1 cellular context compared by ENCODE assay signal in the genomic region with DNA sequence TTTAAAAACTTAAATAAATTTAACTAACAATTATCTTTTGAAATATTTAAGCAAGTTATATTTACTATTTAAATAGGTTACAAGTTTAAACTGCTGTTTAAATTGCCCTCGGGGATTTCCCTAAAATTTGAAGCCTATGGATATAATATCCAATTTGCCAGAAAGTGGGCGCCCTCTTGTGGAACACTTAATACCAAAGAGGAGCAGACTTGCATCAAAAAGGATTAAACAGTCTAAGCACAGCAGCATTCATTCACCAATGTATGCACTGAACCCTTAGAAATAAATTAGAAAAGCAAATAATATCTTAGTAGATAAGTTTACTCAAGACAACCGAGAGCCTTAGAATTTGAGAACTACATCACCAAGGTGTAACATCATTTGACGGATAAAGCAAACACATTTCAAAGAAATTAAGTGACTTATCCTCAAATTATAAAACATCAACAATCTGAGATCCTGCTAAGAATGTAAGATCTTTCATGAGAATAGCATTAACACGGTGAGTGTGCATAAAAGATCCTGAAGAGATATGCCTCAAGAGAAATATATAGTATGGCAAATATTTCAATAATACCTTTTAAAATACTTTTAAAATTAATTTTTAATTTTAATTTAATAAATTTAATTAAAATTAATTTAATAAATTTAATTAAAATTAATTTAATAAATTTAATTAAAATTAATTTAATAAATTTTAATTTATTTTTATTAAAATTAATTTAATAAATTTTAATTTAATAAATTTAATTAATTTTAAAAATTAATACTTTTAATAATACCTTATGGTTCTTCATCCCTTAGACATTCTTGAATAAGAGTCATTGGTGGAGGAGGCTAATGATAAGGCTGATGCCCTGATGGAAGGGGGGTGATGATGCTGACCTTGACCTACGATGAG.
TF ChIP-seq lines count a peak whose summit lies in the region.

No MANE protein-coding gene starts in this region.

TF ChIP-seq in HepG2, 621 proteins besides CTCF, POLR2A, EP300 and RAD21:
- TF ChIP-seq, protein P1, sequence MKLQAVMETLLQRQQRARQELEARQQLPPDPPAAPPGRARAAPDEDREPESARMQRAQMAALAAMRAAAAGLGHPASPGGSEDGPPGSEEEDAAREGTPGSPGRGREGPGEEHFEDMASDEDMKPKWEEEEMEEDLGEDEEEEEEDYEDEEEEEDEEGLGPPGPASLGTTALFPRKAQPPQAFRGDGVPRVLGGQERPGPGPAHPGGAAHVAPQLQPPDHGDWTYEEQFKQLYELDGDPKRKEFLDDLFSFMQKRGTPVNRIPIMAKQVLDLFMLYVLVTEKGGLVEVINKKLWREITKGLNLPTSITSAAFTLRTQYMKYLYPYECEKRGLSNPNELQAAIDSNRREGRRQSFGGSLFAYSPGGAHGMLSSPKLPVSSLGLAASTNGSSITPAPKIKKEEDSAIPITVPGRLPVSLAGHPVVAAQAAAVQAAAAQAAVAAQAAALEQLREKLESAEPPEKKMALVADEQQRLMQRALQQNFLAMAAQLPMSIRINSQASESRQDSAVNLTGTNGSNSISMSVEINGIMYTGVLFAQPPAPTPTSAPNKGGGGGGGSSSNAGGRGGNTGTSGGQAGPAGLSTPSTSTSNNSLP (IDR thresholded peaks at IDR 0.05; ENCODE audit: low read depth, low read length), result peak; percentile 83; the same call in 1 of the 2 replicates
- TF ChIP-seq, protein P2, sequence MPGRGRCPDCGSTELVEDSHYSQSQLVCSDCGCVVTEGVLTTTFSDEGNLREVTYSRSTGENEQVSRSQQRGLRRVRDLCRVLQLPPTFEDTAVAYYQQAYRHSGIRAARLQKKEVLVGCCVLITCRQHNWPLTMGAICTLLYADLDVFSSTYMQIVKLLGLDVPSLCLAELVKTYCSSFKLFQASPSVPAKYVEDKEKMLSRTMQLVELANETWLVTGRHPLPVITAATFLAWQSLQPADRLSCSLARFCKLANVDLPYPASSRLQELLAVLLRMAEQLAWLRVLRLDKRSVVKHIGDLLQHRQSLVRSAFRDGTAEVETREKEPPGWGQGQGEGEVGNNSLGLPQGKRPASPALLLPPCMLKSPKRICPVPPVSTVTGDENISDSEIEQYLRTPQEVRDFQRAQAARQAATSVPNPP (CRISPR knock-in tag; IDR thresholded peaks at IDR 0.05), result no peak
- no peak for TF ChIP-seq PHB2 (IDR thresholded peaks at IDR 0.05; ENCODE audit: partially characterized antibody)
- no peak for TF ChIP-seq TEAD2 (CRISPR knock-in tag; IDR thresholded peaks at IDR 0.05)
- TF ChIP-seq, protein P3, sequence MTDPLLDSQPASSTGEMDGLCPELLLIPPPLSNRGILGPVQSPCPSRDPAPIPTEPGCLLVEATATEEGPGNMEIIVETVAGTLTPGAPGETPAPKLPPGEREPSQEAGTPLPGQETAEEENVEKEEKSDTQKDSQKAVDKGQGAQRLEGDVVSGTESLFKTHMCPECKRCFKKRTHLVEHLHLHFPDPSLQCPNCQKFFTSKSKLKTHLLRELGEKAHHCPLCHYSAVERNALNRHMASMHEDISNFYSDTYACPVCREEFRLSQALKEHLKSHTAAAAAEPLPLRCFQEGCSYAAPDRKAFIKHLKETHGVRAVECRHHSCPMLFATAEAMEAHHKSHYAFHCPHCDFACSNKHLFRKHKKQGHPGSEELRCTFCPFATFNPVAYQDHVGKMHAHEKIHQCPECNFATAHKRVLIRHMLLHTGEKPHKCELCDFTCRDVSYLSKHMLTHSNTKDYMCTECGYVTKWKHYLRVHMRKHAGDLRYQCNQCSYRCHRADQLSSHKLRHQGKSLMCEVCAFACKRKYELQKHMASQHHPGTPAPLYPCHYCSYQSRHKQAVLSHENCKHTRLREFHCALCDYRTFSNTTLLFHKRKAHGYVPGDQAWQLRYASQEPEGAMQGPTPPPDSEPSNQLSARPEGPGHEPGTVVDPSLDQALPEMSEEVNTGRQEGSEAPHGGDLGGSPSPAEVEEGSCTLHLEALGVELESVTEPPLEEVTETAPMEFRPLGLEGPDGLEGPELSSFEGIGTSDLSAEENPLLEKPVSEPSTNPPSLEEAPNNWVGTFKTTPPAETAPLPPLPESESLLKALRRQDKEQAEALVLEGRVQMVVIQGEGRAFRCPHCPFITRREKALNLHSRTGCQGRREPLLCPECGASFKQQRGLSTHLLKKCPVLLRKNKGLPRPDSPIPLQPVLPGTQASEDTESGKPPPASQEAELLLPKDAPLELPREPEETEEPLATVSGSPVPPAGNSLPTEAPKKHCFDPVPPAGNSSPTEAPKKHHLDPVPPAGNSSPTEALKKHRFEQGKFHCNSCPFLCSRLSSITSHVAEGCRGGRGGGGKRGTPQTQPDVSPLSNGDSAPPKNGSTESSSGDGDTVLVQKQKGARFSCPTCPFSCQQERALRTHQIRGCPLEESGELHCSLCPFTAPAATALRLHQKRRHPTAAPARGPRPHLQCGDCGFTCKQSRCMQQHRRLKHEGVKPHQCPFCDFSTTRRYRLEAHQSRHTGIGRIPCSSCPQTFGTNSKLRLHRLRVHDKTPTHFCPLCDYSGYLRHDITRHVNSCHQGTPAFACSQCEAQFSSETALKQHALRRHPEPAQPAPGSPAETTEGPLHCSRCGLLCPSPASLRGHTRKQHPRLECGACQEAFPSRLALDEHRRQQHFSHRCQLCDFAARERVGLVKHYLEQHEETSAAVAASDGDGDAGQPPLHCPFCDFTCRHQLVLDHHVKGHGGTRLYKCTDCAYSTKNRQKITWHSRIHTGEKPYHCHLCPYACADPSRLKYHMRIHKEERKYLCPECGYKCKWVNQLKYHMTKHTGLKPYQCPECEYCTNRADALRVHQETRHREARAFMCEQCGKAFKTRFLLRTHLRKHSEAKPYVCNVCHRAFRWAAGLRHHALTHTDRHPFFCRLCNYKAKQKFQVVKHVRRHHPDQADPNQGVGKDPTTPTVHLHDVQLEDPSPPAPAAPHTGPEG (CRISPR knock-in tag; IDR thresholded peaks at IDR 0.05), result no peak
- TF ChIP-seq ZNF83 (CRISPR knock-in tag; IDR thresholded peaks at IDR 0.05; ENCODE audit: borderline replicate concordance), result no peak
- TF ChIP-seq ZNF180 (CRISPR knock-in tag; IDR thresholded peaks at IDR 0.05; ENCODE audit: borderline replicate concordance, low read depth), result no peak
- no peak for TF ChIP-seq CHD4 (IDR thresholded peaks at IDR 0.05; ENCODE audit: borderline replicate concordance, low read length)
- no peak for TF ChIP-seq JUNB (CRISPR knock-in tag; IDR thresholded peaks at IDR 0.05; ENCODE audit: borderline replicate concordance)
- TF ChIP-seq ZNF781 (CRISPR knock-in tag; IDR thresholded peaks at IDR 0.05; ENCODE audit: borderline replicate concordance, not compliant biosample characterization), result no peak
- no peak for TF ChIP-seq RFX3 (CRISPR knock-in tag; IDR thresholded peaks at IDR 0.05)
- no peak for TF ChIP-seq ZIK1 (CRISPR knock-in tag; IDR thresholded peaks at IDR 0.05; ENCODE audit: borderline replicate concordance, low read depth)
- TF ChIP-seq ZNF552 (CRISPR knock-in tag; IDR thresholded peaks at IDR 0.05; ENCODE audit: borderline replicate concordance), result no peak
- no peak for TF ChIP-seq ZNF431 (CRISPR knock-in tag; IDR thresholded peaks at IDR 0.05; ENCODE audit: borderline replicate concordance, low read depth)
- no peak for TF ChIP-seq SETDB1 (CRISPR knock-in tag; IDR thresholded peaks at IDR 0.05; ENCODE audit: borderline replicate concordance)
- TF ChIP-seq STAG1 (CRISPR knock-in tag; IDR thresholded peaks at IDR 0.05), result peak; percentile 64
- no peak for TF ChIP-seq CENPX (CRISPR knock-in tag; IDR thresholded peaks at IDR 0.05)
- no peak for TF ChIP-seq MIER3 (CRISPR knock-in tag; IDR thresholded peaks at IDR 0.05; ENCODE audit: borderline replicate concordance)
- peak; percentile 81 for TF ChIP-seq SMC3 (IDR thresholded peaks at IDR 0.05; ENCODE audit: low read length)
- TF ChIP-seq SAFB2 (CRISPR knock-in tag; IDR thresholded peaks at IDR 0.05; ENCODE audit: borderline replicate concordance, low read depth), result no peak
- peak; percentile 67; the same call in 1 of the 2 replicates for TF ChIP-seq MIXL1 (CRISPR knock-in tag; IDR thresholded peaks at IDR 0.05)
- TF ChIP-seq, protein P4, sequence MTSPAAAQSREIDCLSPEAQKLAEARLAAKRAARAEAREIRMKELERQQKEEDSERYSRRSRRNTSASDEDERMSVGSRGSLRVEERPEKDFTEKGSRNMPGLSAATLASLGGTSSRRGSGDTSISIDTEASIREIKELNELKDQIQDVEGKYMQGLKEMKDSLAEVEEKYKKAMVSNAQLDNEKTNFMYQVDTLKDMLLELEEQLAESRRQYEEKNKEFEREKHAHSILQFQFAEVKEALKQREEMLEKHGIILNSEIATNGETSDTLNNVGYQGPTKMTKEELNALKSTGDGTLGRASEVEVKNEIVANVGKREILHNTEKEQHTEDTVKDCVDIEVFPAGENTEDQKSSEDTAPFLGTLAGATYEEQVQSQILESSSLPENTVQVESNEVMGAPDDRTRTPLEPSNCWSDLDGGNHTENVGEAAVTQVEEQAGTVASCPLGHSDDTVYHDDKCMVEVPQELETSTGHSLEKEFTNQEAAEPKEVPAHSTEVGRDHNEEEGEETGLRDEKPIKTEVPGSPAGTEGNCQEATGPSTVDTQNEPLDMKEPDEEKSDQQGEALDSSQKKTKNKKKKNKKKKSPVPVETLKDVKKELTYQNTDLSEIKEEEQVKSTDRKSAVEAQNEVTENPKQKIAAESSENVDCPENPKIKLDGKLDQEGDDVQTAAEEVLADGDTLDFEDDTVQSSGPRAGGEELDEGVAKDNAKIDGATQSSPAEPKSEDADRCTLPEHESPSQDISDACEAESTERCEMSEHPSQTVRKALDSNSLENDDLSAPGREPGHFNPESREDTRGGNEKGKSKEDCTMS (CRISPR knock-in tag; conservative IDR thresholded peaks at IDR 0.05), result no peak
- TF ChIP-seq ZNF24 (IDR thresholded peaks at IDR 0.05), result 0 out of 2 replicates have a peak, but pooled peaks have one; percentile 12
- TF ChIP-seq, protein P5, sequence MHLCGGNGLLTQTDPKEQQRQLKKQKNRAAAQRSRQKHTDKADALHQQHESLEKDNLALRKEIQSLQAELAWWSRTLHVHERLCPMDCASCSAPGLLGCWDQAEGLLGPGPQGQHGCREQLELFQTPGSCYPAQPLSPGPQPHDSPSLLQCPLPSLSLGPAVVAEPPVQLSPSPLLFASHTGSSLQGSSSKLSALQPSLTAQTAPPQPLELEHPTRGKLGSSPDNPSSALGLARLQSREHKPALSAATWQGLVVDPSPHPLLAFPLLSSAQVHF (CRISPR knock-in tag; IDR thresholded peaks at IDR 0.05), result no peak
- TF ChIP-seq, protein P6, sequence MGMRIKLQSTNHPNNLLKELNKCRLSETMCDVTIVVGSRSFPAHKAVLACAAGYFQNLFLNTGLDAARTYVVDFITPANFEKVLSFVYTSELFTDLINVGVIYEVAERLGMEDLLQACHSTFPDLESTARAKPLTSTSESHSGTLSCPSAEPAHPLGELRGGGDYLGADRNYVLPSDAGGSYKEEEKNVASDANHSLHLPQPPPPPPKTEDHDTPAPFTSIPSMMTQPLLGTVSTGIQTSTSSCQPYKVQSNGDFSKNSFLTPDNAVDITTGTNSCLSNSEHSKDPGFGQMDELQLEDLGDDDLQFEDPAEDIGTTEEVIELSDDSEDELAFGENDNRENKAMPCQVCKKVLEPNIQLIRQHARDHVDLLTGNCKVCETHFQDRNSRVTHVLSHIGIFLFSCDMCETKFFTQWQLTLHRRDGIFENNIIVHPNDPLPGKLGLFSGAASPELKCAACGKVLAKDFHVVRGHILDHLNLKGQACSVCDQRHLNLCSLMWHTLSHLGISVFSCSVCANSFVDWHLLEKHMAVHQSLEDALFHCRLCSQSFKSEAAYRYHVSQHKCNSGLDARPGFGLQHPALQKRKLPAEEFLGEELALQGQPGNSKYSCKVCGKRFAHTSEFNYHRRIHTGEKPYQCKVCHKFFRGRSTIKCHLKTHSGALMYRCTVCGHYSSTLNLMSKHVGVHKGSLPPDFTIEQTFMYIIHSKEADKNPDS (CRISPR knock-in tag; IDR thresholded peaks at IDR 0.05), result no peak
- TF ChIP-seq ZNF841 (CRISPR knock-in tag; IDR thresholded peaks at IDR 0.05; ENCODE audit: borderline replicate concordance), result no peak
- TF ChIP-seq SIN3A (IDR thresholded peaks at IDR 0.05; ENCODE audit: borderline replicate concordance, low read depth, low read length), result no peak
- TF ChIP-seq ZFX (CRISPR knock-in tag; IDR thresholded peaks at IDR 0.05; ENCODE audit: low read depth), result no peak
- no peak for TF ChIP-seq THYN1 (CRISPR knock-in tag; IDR thresholded peaks at IDR 0.05; ENCODE audit: borderline replicate concordance, low read depth)
- TF ChIP-seq, protein P7, sequence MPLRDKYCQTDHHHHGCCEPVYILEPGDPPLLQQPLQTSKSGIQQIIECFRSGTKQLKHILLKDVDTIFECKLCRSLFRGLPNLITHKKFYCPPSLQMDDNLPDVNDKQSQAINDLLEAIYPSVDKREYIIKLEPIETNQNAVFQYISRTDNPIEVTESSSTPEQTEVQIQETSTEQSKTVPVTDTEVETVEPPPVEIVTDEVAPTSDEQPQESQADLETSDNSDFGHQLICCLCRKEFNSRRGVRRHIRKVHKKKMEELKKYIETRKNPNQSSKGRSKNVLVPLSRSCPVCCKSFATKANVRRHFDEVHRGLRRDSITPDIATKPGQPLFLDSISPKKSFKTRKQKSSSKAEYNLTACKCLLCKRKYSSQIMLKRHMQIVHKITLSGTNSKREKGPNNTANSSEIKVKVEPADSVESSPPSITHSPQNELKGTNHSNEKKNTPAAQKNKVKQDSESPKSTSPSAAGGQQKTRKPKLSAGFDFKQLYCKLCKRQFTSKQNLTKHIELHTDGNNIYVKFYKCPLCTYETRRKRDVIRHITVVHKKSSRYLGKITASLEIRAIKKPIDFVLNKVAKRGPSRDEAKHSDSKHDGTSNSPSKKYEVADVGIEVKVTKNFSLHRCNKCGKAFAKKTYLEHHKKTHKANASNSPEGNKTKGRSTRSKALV (CRISPR knock-in tag; IDR thresholded peaks at IDR 0.05), result no peak
- TF ChIP-seq KAT2B (IDR thresholded peaks at IDR 0.05; ENCODE audit: borderline replicate concordance, low read depth, low read length), result no peak
- no peak for TF ChIP-seq SALL2 (CRISPR knock-in tag; IDR thresholded peaks at IDR 0.05)
- TF ChIP-seq TBX2 (CRISPR knock-in tag; IDR thresholded peaks at IDR 0.05; ENCODE audit: borderline replicate concordance), result no peak
- TF ChIP-seq YEATS2 (CRISPR knock-in tag; IDR thresholded peaks at IDR 0.05; ENCODE audit: borderline replicate concordance), result no peak
- no peak for TF ChIP-seq ZNF605 (CRISPR knock-in tag; IDR thresholded peaks at IDR 0.05)
